20 cellular contexts compared by ENCODE assay signal in genomic region chr12:49961993-49962764, GRCh38. TPM values are rescaled to one million over a fixed set of nuclear protein-coding genes. Genes with fewer than 3 reads are reported as not detected.
DNase-seq lines count a peak whose midpoint lies in the region; ATAC-seq, FAIRE-seq and TF ChIP-seq lines count a peak whose summit lies in the region.
"Had no signal": no experiment of that assay in that cellular context is flagged by ENCODE, and none has a peak within 500 bp of the region (broad histone marks: within the 10 kb centered on the region; RNA-seq: fewer than 3 reads in every experiment).

No MANE protein-coding gene starts in this region.

- no peak overlapping the region for H3K9ac ChIP-seq in SK-N-SH
- H3K9ac ChIP-seq in HepG2 (ENCODE audit: insufficient read depth, low read depth, low read length): no peak overlapping the region

- H2AFZ ChIP-seq in SK-N-SH (ENCODE audit: low read depth): no peak overlapping the region
- H2AFZ ChIP-seq in HepG2 (ENCODE audit: low read length): no peak overlapping the region

- peaks cover 86% of the 10 kb centered on the region for H3K27me3 Mint-ChIP-seq in T-helper 17 cell
- peaks cover 59% of the 10 kb centered on the region for H3K27me3 Mint-ChIP-seq in activated CD8-positive, alpha-beta T cell treated with anti-CD3 and anti-CD28 coated beads for 36 hours

- no peak for FAIRE-seq in HepG2 (lab: Jason Lieb, UNC)
- FAIRE-seq: GM18507 had no signal

- intact Hi-C loops in HepG2 (cut with micrococcal nuclease; ENCODE audit: unreplicated experiment): no loop called here
- intact Hi-C loops in thyroid gland (cut with DNase I): no loop called here
- intact Hi-C loops in activated CD8-positive, alpha-beta T cell treated with anti-CD3 and anti-CD28 coated beads for 36 hours (cut with micrococcal nuclease): no loop called here
- intact Hi-C loops in Right ventricle myocardium inferior (cut with DNase I): loop anchor here (10.0 kb wide), 1 partner anchor 187 kb away; no protein-coding TSS in a partner anchor

- ATAC-seq in SK-N-SH treated with all-trans-retinoic acid at 6 μM for 48 hours: no peak
- no peak for ATAC-seq in T-helper 17 cell
- no peak for ATAC-seq in HepG2
- no peak for ATAC-seq in activated CD8-positive, alpha-beta T cell treated with anti-CD3 and anti-CD28 coated beads for 36 hours
- no peak for ATAC-seq in Right ventricle myocardium inferior

- H3K36me3 Mint-ChIP-seq in T-helper 17 cell (ENCODE audit: low read depth): peaks cover 12% of the 10 kb centered on the region
- no peaks in the 10 kb centered on the region for H3K36me3 Mint-ChIP-seq in activated CD8-positive, alpha-beta T cell treated with anti-CD3 and anti-CD28 coated beads for 36 hours (ENCODE audit: low read depth)

- H4K20me1 ChIP-seq in SK-N-SH (ENCODE audit: insufficient read depth) (no peaks in the 10 kb centered on the region), HepG2 (ENCODE audit: insufficient read depth, low read length) (no peaks in the 10 kb centered on the region)

- peaks cover 8 to 19% of the 10 kb centered on the region in 2 experiments; a peak in 3 of 4 replicates for H3K4me1 ChIP-seq in SK-N-SH (ENCODE audit: control insufficient read depth in 1 of 2, insufficient read depth in 2 of 2, low read depth in 1 of 2, low read length in 1 of 2)
- H3K4me1 ChIP-seq in HepG2 (ENCODE audit: insufficient read depth, low read length): peaks cover 48% of the 10 kb centered on the region
- H3K4me1 ChIP-seq in thyroid gland: peaks cover 24 to 52% of the 10 kb centered on the region in 2 donors

- no peak for TF ChIP-seq EP300 in SK-N-SH (IDR thresholded peaks at IDR 0.05; ENCODE audit: borderline replicate concordance in 1 of 2, low read depth in 1 of 2, low read length in 1 of 2)
- TF ChIP-seq EP300 in HepG2 (IDR thresholded peaks at IDR 0.05; ENCODE audit: low read depth in 2 of 2, low read length in 2 of 2): no peak
- TF ChIP-seq EP300 in HepG2 (CRISPR knock-in tag; IDR thresholded peaks at IDR 0.05; ENCODE audit: borderline replicate concordance): no peak

- WGBS in SK-N-SH (ENCODE audit: low lambda C conversion rate): 98% methylated on average over 19 of the region's 37 CpGs
- WGBS in HepG2 (ENCODE audit: low lambda C conversion rate): 77% methylated on average over 22 of the region's 37 CpGs
- WGBS in thyroid gland, 2 donors: 76 to 82% methylated on average over 30 to 36 of the region's 37 CpGs

- H3K27me3 ChIP-seq in SK-N-SH (ENCODE audit: insufficient read depth): no peaks in the 10 kb centered on the region
- peaks cover 5 to 53% of the 10 kb centered on the region in 2 experiments for H3K27me3 ChIP-seq in HepG2 (ENCODE audit: control insufficient read depth in 1 of 2, insufficient read depth in 2 of 2, low read length in 2 of 2)
- no peaks in the 10 kb centered on the region for H3K27me3 ChIP-seq in thyroid gland

- H3K9me3 Mint-ChIP-seq in activated CD8-positive, alpha-beta T cell treated with anti-CD3 and anti-CD28 coated beads for 36 hours: no peaks in the 10 kb centered on the region

- POLR2A ChIA-PET in SK-N-SH (lab: Yijun Ruan, JAX): no interaction called here
- POLR2A ChIA-PET in HepG2 (lab: Yijun Ruan, JAX): interaction anchor here (1.4 kb wide), 1 partner anchor 122 kb away, joined by 3 read pairs; no protein-coding TSS in a partner anchor
- POLR2A ChIA-PET in activated CD8-positive, alpha-beta T cell treated with anti-CD3 and anti-CD28 coated beads for 36 hours (lab: Charles Lee): no interaction called here

- peak overlapping the region; percentile 56 for H3K4me3 Mint-ChIP-seq in T-helper 17 cell
- H3K4me3 Mint-ChIP-seq in activated CD8-positive, alpha-beta T cell treated with anti-CD3 and anti-CD28 coated beads for 36 hours: no peak overlapping the region
- H3K4me3 Mint-ChIP-seq: activated CD8-positive, alpha-beta memory T cell treated with anti-CD3 and anti-CD28 coated beads, Interleukin-2, amount 10 ng/mL, durations not matched to agents 7 days and 5 days had no signal

- H3K27ac ChIP-seq in SK-N-SH (ENCODE audit: low read depth in 2 of 2, low read length in 1 of 2) (no peak overlapping the region), HepG2 (ENCODE audit: extremely low read length, insufficient read depth, low read length) (no peak overlapping the region), thyroid gland (peak overlapping the region; percentile 28 to 57 (median 46))
- H3K27ac ChIP-seq: left lung had no signal

- no peak for TF ChIP-seq POLR2A in HepG2 (IDR thresholded peaks at IDR 0.05; ENCODE audit: insufficient read depth in 1 of 2, low read depth in 2 of 2, low read length in 2 of 2)
- no peak for TF ChIP-seq POLR2A in thyroid gland (IDR thresholded peaks at IDR 0.05)

- peak overlapping the region; percentile 63; the same call in 1 of the 2 replicates for H3K4me2 ChIP-seq in SK-N-SH
- 0 out of 2 replicates have a peak overlapping the region, but pooled peaks have one; percentile 65 for H3K4me2 ChIP-seq in HepG2 (ENCODE audit: low read depth, low read length)

- H3F3A ChIP-seq in SK-N-SH (replicated peaks; ENCODE audit: insufficient read depth): no peaks in the 10 kb centered on the region

- TF ChIP-seq CTCF in SK-N-SH (IDR thresholded peaks at IDR 0.05) (no peak), HepG2 (CRISPR knock-in tag; IDR thresholded peaks at IDR 0.05) (no peak), thyroid gland (IDR thresholded peaks at IDR 0.05) (no peak)
- TF ChIP-seq CTCF in activated CD8-positive, alpha-beta T cell treated with anti-CD3 and anti-CD28 coated beads for 36 hours (IDR thresholded peaks at IDR 0.05): no peak

- TF ChIP-seq RAD21 in SK-N-SH (IDR thresholded peaks at IDR 0.05; ENCODE audit: low read length): no peak
- TF ChIP-seq RAD21 in HepG2 (CRISPR knock-in tag; IDR thresholded peaks at IDR 0.05): no peak

- H3K36me3 ChIP-seq in SK-N-SH (replicated peaks in 1 of 2; ENCODE audit: control insufficient read depth in 1 of 2, insufficient read depth in 2 of 2, low read length in 1 of 2) (no peaks in the 10 kb centered on the region), HepG2 (replicated peaks in 1 of 2; ENCODE audit: control insufficient read depth in 1 of 2, insufficient read depth in 2 of 2, low read length in 2 of 2) (no peaks in the 10 kb centered on the region), thyroid gland (no peaks in the 10 kb centered on the region)
- H3K36me3 ChIP-seq: left lung had no signal

- in situ Hi-C loops in HepG2 (cut with HindIII; ENCODE audit: extremely low pct_ligation_motif_present, low pct_unique_long_range_greater_than_20kb): no loop called here

- peaks cover 15% of the 10 kb centered on the region for H3K4me1 Mint-ChIP-seq in T-helper 17 cell
- peaks cover 6% of the 10 kb centered on the region for H3K4me1 Mint-ChIP-seq in activated CD8-positive, alpha-beta T cell treated with anti-CD3 and anti-CD28 coated beads for 36 hours (ENCODE audit: low read depth)

- H3K9me2 ChIP-seq in SK-N-SH: no peaks in the 10 kb centered on the region

- no peaks in the 10 kb centered on the region for H3K79me2 ChIP-seq in SK-N-SH (ENCODE audit: insufficient read depth)
- no peaks in the 10 kb centered on the region for H3K79me2 ChIP-seq in HepG2 (ENCODE audit: insufficient read depth, low read length)

- DNase-seq in SK-N-SH (no peak), T-helper 17 cell (no peak), HepG2 (ENCODE audit: low spot score) (no peak), thyroid gland (no peak), Right ventricle myocardium inferior (ENCODE audit: missing footprints) (no peak), HuH-7.5 (ENCODE audit: low spot score) (no peak)
- DNase-seq in activated CD8-positive, alpha-beta T cell treated with anti-CD3 and anti-CD28 coated beads for 36 hours: no peak
- DNase-seq: activated CD8-positive, alpha-beta memory T cell treated with anti-CD3 and anti-CD28 coated beads, Interleukin-2, amount 10 ng/mL, durations not matched to agents 7 days and 5 days; activated effector memory CD4-positive, alpha-beta T cell treated with anti-CD3 and anti-CD28 coated beads, Interleukin-2, amount 50 U/mL, for 16 hours; NCI-H1436 treated with DMSO at 0.1 percent for 48 hours; NCI-H82; RPMI8226; stimulated activated CD4-positive, alpha-beta T cell treated with anti-CD3 and anti-CD28 coated beads, Interleukin-4, amount 100 ng/mL, for 24 hours had no signal

- H3K9me3 ChIP-seq in SK-N-SH: no peaks in the 10 kb centered on the region
- H3K9me3 ChIP-seq in T-helper 17 cell (ENCODE audit: control insufficient read depth, low read length, poor library complexity, severe bottlenecking): no peaks in the 10 kb centered on the region
- H3K9me3 ChIP-seq in HepG2 (ENCODE audit: low read length): no peaks in the 10 kb centered on the region
- H3K9me3 ChIP-seq in thyroid gland: no peaks in the 10 kb centered on the region
- H3K9me3 ChIP-seq: left lung had no signal

- H3K4me3 ChIP-seq in SK-N-SH (ENCODE audit: low read depth in 2 of 2, low read length in 1 of 2): no peak overlapping the region
- H3K4me3 ChIP-seq in HepG2 (replicated peaks in 1 of 3; ENCODE audit: insufficient read depth in 1 of 3, low read depth in 2 of 3, low read length in 3 of 3): no peak overlapping the region
- H3K4me3 ChIP-seq in thyroid gland (replicated peaks in 1 of 3): no peak overlapping the region

- BruUV-seq in HepG2 (replicated peaks; lab: Mats Ljungman, UMichigan): no TSS peak

- no peak overlapping the region for H3K27ac Mint-ChIP-seq in T-helper 17 cell
- no peak overlapping the region for H3K27ac Mint-ChIP-seq in activated CD8-positive, alpha-beta T cell treated with anti-CD3 and anti-CD28 coated beads for 36 hours
- H3K27ac Mint-ChIP-seq: activated CD8-positive, alpha-beta memory T cell treated with anti-CD3 and anti-CD28 coated beads, Interleukin-2, amount 10 ng/mL, durations not matched to agents 7 days and 5 days; CD14-positive monocyte had no signal

- CTCF ChIA-PET in SK-N-SH (lab: Yijun Ruan, JAX) (interaction anchor here (1.0 to 20.3 kb wide), 10 partner anchors 16 to 214 kb away, joined by 3 to 1401 read pairs (median 8); partner anchors contain the start of genes ASIC1 and COX14), HepG2 (lab: Yijun Ruan, JAX; ENCODE audit: low intra/inter-chr PET ratio, low total read pairs) (no interaction called here)
- CTCF ChIA-PET in activated CD8-positive, alpha-beta T cell treated with anti-CD3 and anti-CD28 coated beads for 36 hours (lab: Charles Lee): interaction anchor here (0.5 to 9.6 kb wide), 2 partner anchors 15 to 29 kb away, joined by 3 to 128 read pairs; partner anchors contain the start of gene AQP2

RNA-seq across cellular contexts. Expression of gene AQP5, which starts 0.5 kb away (rescaled TPM):
- polyA plus RNA-seq in SK-N-SH (2012; rRNA removed) (0.08 and 0.10 TPM in 2 replicates), HepG2 (2011; rRNA removed) (not detected in 2 replicates)
- not detected in 2 replicates for polyA plus RNA-seq in SK-N-SH (2012; cell fraction: cytosol; rRNA removed)
- 0.06 TPM in 1 of 2 replicates, not detected in the other for polyA plus RNA-seq in SK-N-SH (2012; cell fraction: nucleus; rRNA removed)
- total RNA-seq in T-helper 17 cell (not detected), HepG2 (2016; rRNA removed; fragmentation: Illumina TruSeq; extraction: Trizol) (not detected in 2 replicates), thyroid gland (1 to 10 TPM in 3 of 4 donors, not detected in 1; 1.1 to 3.5 (median 2.0) TPM), Right ventricle myocardium inferior (0.81 TPM)
- not detected in 2 replicates for total RNA-seq in HepG2 (2016; cell fraction: cytosol; rRNA removed; fragmentation: Illumina TruSeq; extraction: Trizol; ENCODE audit: low read depth)
- not detected in 2 replicates for total RNA-seq in HepG2 (2016; cell fraction: insoluble cytoplasmic fraction; rRNA removed; fragmentation: Illumina TruSeq; extraction: Trizol)
- total RNA-seq in HepG2 (2016; cell fraction: membrane; rRNA removed; fragmentation: Illumina TruSeq; extraction: Trizol): not detected in 2 replicates
- total RNA-seq in HepG2 (2016; cell fraction: nucleus; rRNA removed; fragmentation: Illumina TruSeq; extraction: Trizol): not detected in 2 replicates
- not detected in 2 replicates for polyA plus RNA-seq in HepG2 (2011; cell fraction: cytosol; rRNA removed)
- not detected in 2 replicates for polyA plus RNA-seq in HepG2 (2011; cell fraction: nucleus; rRNA removed)
- polyA plus RNA-seq in HepG2 (2012): not detected in 2 replicates
- polyA plus RNA-seq in HepG2 (2016; cell fraction: cytosol; fragmentation: Illumina TruSeq; extraction: Trizol; ENCODE audit: low read depth): not detected in 2 replicates
- polyA plus RNA-seq in HepG2 (2016; cell fraction: insoluble cytoplasmic fraction; fragmentation: Illumina TruSeq; extraction: Trizol; ENCODE audit: low read depth): not detected in 2 replicates
- polyA plus RNA-seq in HepG2 (2016; cell fraction: membrane; fragmentation: Illumina TruSeq; extraction: Trizol; ENCODE audit: low read depth): not detected in 2 replicates
- not detected in 2 replicates for polyA plus RNA-seq in HepG2 (2016; cell fraction: nucleus; fragmentation: Illumina TruSeq; extraction: Trizol; ENCODE audit: insufficient read depth, low read depth)
- polyA minus RNA-seq in HepG2 (2011; rRNA and poly(A)+ RNA removed; ENCODE audit: low replicate concordance): 0.82 TPM in 1 of 2 replicates, not detected in the other
- polyA minus RNA-seq in HepG2 (2011; cell fraction: cytosol; rRNA and poly(A)+ RNA removed): not detected in 2 replicates
- not detected in 2 replicates for polyA minus RNA-seq in HepG2 (2011; cell fraction: nucleus; rRNA and poly(A)+ RNA removed)
- total RNA-seq in activated CD8-positive, alpha-beta T cell treated with anti-CD3 and anti-CD28 coated beads for 36 hours: not detected
- total RNA-seq: activated CD8-positive, alpha-beta memory T cell treated with anti-CD3 and anti-CD28 coated beads, Interleukin-2, amount 10 ng/mL, durations not matched to agents 7 days and 5 days; T-helper 1 cell treated with Interleukin-12 subunit alpha and Interleukin-12 subunit beta and Interleukin-4 antibody, amounts not matched to agents 30 ng/mL and 1 ng/mL, for 36 hours had no signal
- polyA plus RNA-seq: CD14-positive monocyte had no signal

RNA-seq across cellular contexts. Expression of gene AQP6, which starts 10.6 kb away (rescaled TPM):
- polyA plus RNA-seq in SK-N-SH (2012; rRNA removed) (0.10 and 0.21 TPM in 2 replicates), HepG2 (2011; rRNA removed) (0.32 and 0.38 TPM in 2 replicates)
- polyA plus RNA-seq in SK-N-SH (2012; cell fraction: cytosol; rRNA removed): 0.04 and 0.09 TPM in 2 replicates
- 0.56 and 0.59 TPM in 2 replicates for polyA plus RNA-seq in SK-N-SH (2012; cell fraction: nucleus; rRNA removed)
- total RNA-seq in T-helper 17 cell (not detected), HepG2 (2016; rRNA removed; fragmentation: Illumina TruSeq; extraction: Trizol) (0.51 and 1.3 TPM in 2 replicates), thyroid gland (not detected), Right ventricle myocardium inferior (not detected)
- total RNA-seq in HepG2 (2016; cell fraction: cytosol; rRNA removed; fragmentation: Illumina TruSeq; extraction: Trizol; ENCODE audit: low read depth): 0.20 and 0.35 TPM in 2 replicates
- 0.54 and 1.1 TPM in 2 replicates for total RNA-seq in HepG2 (2016; cell fraction: insoluble cytoplasmic fraction; rRNA removed; fragmentation: Illumina TruSeq; extraction: Trizol)
- 0.55 and 0.59 TPM in 2 replicates for total RNA-seq in HepG2 (2016; cell fraction: membrane; rRNA removed; fragmentation: Illumina TruSeq; extraction: Trizol)
- 0.47 and 0.87 TPM in 2 replicates for total RNA-seq in HepG2 (2016; cell fraction: nucleus; rRNA removed; fragmentation: Illumina TruSeq; extraction: Trizol)
- 0.21 and 0.23 TPM in 2 replicates for polyA plus RNA-seq in HepG2 (2011; cell fraction: cytosol; rRNA removed)
- 0.64 and 0.79 TPM in 2 replicates for polyA plus RNA-seq in HepG2 (2011; cell fraction: nucleus; rRNA removed)
- 0.43 and 0.78 TPM in 2 replicates for polyA plus RNA-seq in HepG2 (2012)
- 0.23 and 0.31 TPM in 2 replicates for polyA plus RNA-seq in HepG2 (2016; cell fraction: cytosol; fragmentation: Illumina TruSeq; extraction: Trizol; ENCODE audit: low read depth)
- 0.48 and 0.69 TPM in 2 replicates for polyA plus RNA-seq in HepG2 (2016; cell fraction: insoluble cytoplasmic fraction; fragmentation: Illumina TruSeq; extraction: Trizol; ENCODE audit: low read depth)
- polyA plus RNA-seq in HepG2 (2016; cell fraction: membrane; fragmentation: Illumina TruSeq; extraction: Trizol; ENCODE audit: low read depth): 0.23 and 0.48 TPM in 2 replicates
- polyA plus RNA-seq in HepG2 (2016; cell fraction: nucleus; fragmentation: Illumina TruSeq; extraction: Trizol; ENCODE audit: insufficient read depth, low read depth): 1.6 and 2.3 TPM in 2 replicates
- polyA minus RNA-seq in HepG2 (2011; rRNA and poly(A)+ RNA removed; ENCODE audit: low replicate concordance): 0.16 and 0.48 TPM in 2 replicates
- polyA minus RNA-seq in HepG2 (2011; cell fraction: cytosol; rRNA and poly(A)+ RNA removed): not detected in 2 replicates
- 0.25 TPM in 1 of 2 replicates, not detected in the other for polyA minus RNA-seq in HepG2 (2011; cell fraction: nucleus; rRNA and poly(A)+ RNA removed)
- total RNA-seq in activated CD8-positive, alpha-beta T cell treated with anti-CD3 and anti-CD28 coated beads for 36 hours: not detected
- total RNA-seq: activated CD8-positive, alpha-beta memory T cell treated with anti-CD3 and anti-CD28 coated beads, Interleukin-2, amount 10 ng/mL, durations not matched to agents 7 days and 5 days; LHCN-M2; T-helper 1 cell treated with Interleukin-12 subunit alpha and Interleukin-12 subunit beta and Interleukin-4 antibody, amounts not matched to agents 30 ng/mL and 1 ng/mL, for 36 hours had no signal
- polyA plus RNA-seq: CD14-positive monocyte had no signal

RNA-seq across cellular contexts. Expression of gene AQP2, which starts 11.6 kb away (rescaled TPM):
- polyA plus RNA-seq in SK-N-SH (2012; rRNA removed) (not detected in 2 replicates), HepG2 (2011; rRNA removed) (not detected in 2 replicates)
- polyA plus RNA-seq in SK-N-SH (2012; cell fraction: cytosol; rRNA removed): not detected in 2 replicates
- polyA plus RNA-seq in SK-N-SH (2012; cell fraction: nucleus; rRNA removed): not detected in 2 replicates
- total RNA-seq in T-helper 17 cell (not detected), HepG2 (2016; rRNA removed; fragmentation: Illumina TruSeq; extraction: Trizol) (not detected in 2 replicates), thyroid gland (under 1 TPM in 1 of 4 donors, not detected in 3; 0.67 TPM), Right ventricle myocardium inferior (not detected)
- not detected in 2 replicates for total RNA-seq in HepG2 (2016; cell fraction: cytosol; rRNA removed; fragmentation: Illumina TruSeq; extraction: Trizol; ENCODE audit: low read depth)
- total RNA-seq in HepG2 (2016; cell fraction: insoluble cytoplasmic fraction; rRNA removed; fragmentation: Illumina TruSeq; extraction: Trizol): not detected in 2 replicates
- not detected in 2 replicates for total RNA-seq in HepG2 (2016; cell fraction: membrane; rRNA removed; fragmentation: Illumina TruSeq; extraction: Trizol)
- total RNA-seq in HepG2 (2016; cell fraction: nucleus; rRNA removed; fragmentation: Illumina TruSeq; extraction: Trizol): not detected in 2 replicates
- polyA plus RNA-seq in HepG2 (2011; cell fraction: cytosol; rRNA removed): not detected in 2 replicates
- polyA plus RNA-seq in HepG2 (2011; cell fraction: nucleus; rRNA removed): not detected in 2 replicates
- not detected in 2 replicates for polyA plus RNA-seq in HepG2 (2012)
- not detected in 2 replicates for polyA plus RNA-seq in HepG2 (2016; cell fraction: cytosol; fragmentation: Illumina TruSeq; extraction: Trizol; ENCODE audit: low read depth)
- polyA plus RNA-seq in HepG2 (2016; cell fraction: insoluble cytoplasmic fraction; fragmentation: Illumina TruSeq; extraction: Trizol; ENCODE audit: low read depth): not detected in 2 replicates
- polyA plus RNA-seq in HepG2 (2016; cell fraction: membrane; fragmentation: Illumina TruSeq; extraction: Trizol; ENCODE audit: low read depth): not detected in 2 replicates
- not detected in 2 replicates for polyA plus RNA-seq in HepG2 (2016; cell fraction: nucleus; fragmentation: Illumina TruSeq; extraction: Trizol; ENCODE audit: insufficient read depth, low read depth)
- polyA minus RNA-seq in HepG2 (2011; rRNA and poly(A)+ RNA removed; ENCODE audit: low replicate concordance): not detected in 2 replicates
- polyA minus RNA-seq in HepG2 (2011; cell fraction: cytosol; rRNA and poly(A)+ RNA removed): not detected in 2 replicates
- polyA minus RNA-seq in HepG2 (2011; cell fraction: nucleus; rRNA and poly(A)+ RNA removed): not detected in 2 replicates
- not detected for total RNA-seq in activated CD8-positive, alpha-beta T cell treated with anti-CD3 and anti-CD28 coated beads for 36 hours
- total RNA-seq: activated CD8-positive, alpha-beta memory T cell treated with anti-CD3 and anti-CD28 coated beads, Interleukin-2, amount 10 ng/mL, durations not matched to agents 7 days and 5 days; LHCN-M2; skeletal muscle tissue; T-helper 1 cell treated with Interleukin-12 subunit alpha and Interleukin-12 subunit beta and Interleukin-4 antibody, amounts not matched to agents 30 ng/mL and 1 ng/mL, for 36 hours had no signal
- polyA plus RNA-seq: CD14-positive monocyte had no signal

RNA-seq across cellular contexts. Expression of gene FAIM2, which starts 58.5 kb away (rescaled TPM):
- polyA plus RNA-seq in SK-N-SH (2012; rRNA removed): 6.3 and 11.3 TPM in 2 replicates
- polyA plus RNA-seq in SK-N-SH (2012; cell fraction: cytosol; rRNA removed): 4.6 and 6.9 TPM in 2 replicates
- 3.7 and 4.8 TPM in 2 replicates for polyA plus RNA-seq in SK-N-SH (2012; cell fraction: nucleus; rRNA removed)
- total RNA-seq in T-helper 17 cell: under 1 TPM; 0.05 to 0.68 TPM
- total RNA-seq in HepG2 (2016; rRNA removed; fragmentation: Illumina TruSeq; extraction: Trizol): not detected in 2 replicates
- total RNA-seq in HepG2 (2016; cell fraction: cytosol; rRNA removed; fragmentation: Illumina TruSeq; extraction: Trizol; ENCODE audit: low read depth): not detected in 2 replicates
- not detected in 2 replicates for total RNA-seq in HepG2 (2016; cell fraction: insoluble cytoplasmic fraction; rRNA removed; fragmentation: Illumina TruSeq; extraction: Trizol)
- not detected in 2 replicates for total RNA-seq in HepG2 (2016; cell fraction: membrane; rRNA removed; fragmentation: Illumina TruSeq; extraction: Trizol)
- not detected in 2 replicates for total RNA-seq in HepG2 (2016; cell fraction: nucleus; rRNA removed; fragmentation: Illumina TruSeq; extraction: Trizol)
- not detected in 2 replicates for polyA plus RNA-seq in HepG2 (2011; rRNA removed)
- 0.01 and 0.03 TPM in 2 replicates for polyA plus RNA-seq in HepG2 (2011; cell fraction: cytosol; rRNA removed)
- 0.21 TPM in 1 of 2 replicates, not detected in the other for polyA plus RNA-seq in HepG2 (2011; cell fraction: nucleus; rRNA removed)
- not detected in 2 replicates for polyA plus RNA-seq in HepG2 (2012)
- polyA plus RNA-seq in HepG2 (2016; cell fraction: cytosol; fragmentation: Illumina TruSeq; extraction: Trizol; ENCODE audit: low read depth): not detected in 2 replicates
- not detected in 2 replicates for polyA plus RNA-seq in HepG2 (2016; cell fraction: insoluble cytoplasmic fraction; fragmentation: Illumina TruSeq; extraction: Trizol; ENCODE audit: low read depth)
- polyA plus RNA-seq in HepG2 (2016; cell fraction: membrane; fragmentation: Illumina TruSeq; extraction: Trizol; ENCODE audit: low read depth): not detected in 2 replicates
- polyA plus RNA-seq in HepG2 (2016; cell fraction: nucleus; fragmentation: Illumina TruSeq; extraction: Trizol; ENCODE audit: insufficient read depth, low read depth): not detected in 2 replicates
- polyA minus RNA-seq in HepG2 (2011; rRNA and poly(A)+ RNA removed; ENCODE audit: low replicate concordance): 0.65 TPM in 1 of 2 replicates, not detected in the other
- polyA minus RNA-seq in HepG2 (2011; cell fraction: cytosol; rRNA and poly(A)+ RNA removed): not detected in 2 replicates
- polyA minus RNA-seq in HepG2 (2011; cell fraction: nucleus; rRNA and poly(A)+ RNA removed): not detected in 2 replicates
- total RNA-seq in thyroid gland: 1 to 10 TPM in 1 of 4 donors, under 1 TPM in 2, not detected in 1; 0.13 to 3.0 (median 0.33) TPM
- total RNA-seq in activated CD8-positive, alpha-beta T cell treated with anti-CD3 and anti-CD28 coated beads for 36 hours: under 1 TPM; 0.22 to 0.56 TPM
- total RNA-seq in Right ventricle myocardium inferior: 20.5 TPM
- polyA plus RNA-seq: CD14-positive monocyte had no signal

Comparison
In these comparisons a context has a peak if more than half of its experiments do, and no peak if none do; other contexts are left out.
1. H3K27ac ChIP-seq: peak in thyroid gland (3 of 3); none in SK-N-SH (0 of 2) and HepG2 (single experiment).